ENCODE assay signal across 8 cellular contexts in genomic region chr19:40523322-40524047, GRCh38. TPM values are rescaled to one million over a fixed set of nuclear protein-coding genes. Genes with fewer than 3 reads are reported as not detected.
DNase-seq lines count a peak whose midpoint lies in the region; ATAC-seq and TF ChIP-seq lines count a peak whose summit lies in the region.

No MANE protein-coding gene starts in this region.

- H3K4me3 ChIP-seq in Panc1 (ENCODE audit: low read depth in 2 of 2, low read length in 2 of 2) (no peak overlapping the region), gastrocnemius medialis (no peak overlapping the region)

- in situ Hi-C loops in Panc1 (cut with HindIII; ENCODE audit: low pct_unique_long_range_greater_than_20kb, low sequenced_read_pairs), result no loop called here
- in situ Hi-C loops in gastrocnemius medialis (cut with MboI; ENCODE audit: low sequenced_read_pairs in 4 of 4), result no loop called here

- H3K36me3 ChIP-seq in Panc1 (ENCODE audit: control insufficient read depth, insufficient read depth, low read length), result no peaks in the 10 kb centered on the region
- no peaks in the 10 kb centered on the region for H3K36me3 ChIP-seq in gastrocnemius medialis

- BruUV-seq in Panc1 (replicated peaks; lab: Mats Ljungman, UMichigan), result no TSS peak

- POLR2A ChIA-PET in Panc1 (lab: Charles Lee), result no interaction called here

- H3K9me3 ChIP-seq in Panc1 (ENCODE audit: control insufficient read depth, insufficient read depth, low read depth, low read length) (no peaks in the 10 kb centered on the region), gastrocnemius medialis (no peaks in the 10 kb centered on the region)

- H3K27ac ChIP-seq in Panc1 (ENCODE audit: low read length) (no peak overlapping the region), gastrocnemius medialis (no peak overlapping the region)

- no peak for TF ChIP-seq POLR2A in gastrocnemius medialis (IDR thresholded peaks at IDR 0.05)

- H3K4me1 ChIP-seq in Panc1 (ENCODE audit: control insufficient read depth, insufficient read depth, low read length) (0 out of 2 replicates have a peak, but pooled peaks cover 4% of the 10 kb centered on the region), gastrocnemius medialis (no peaks in the 10 kb centered on the region)

- ATAC-seq in Panc1, result peak; percentile 86
- peak; percentile 62 for ATAC-seq in Right ventricle myocardium superior (ENCODE audit: poor library complexity)
- peak in 1 of 2 donors; percentile 41 for ATAC-seq in gastrocnemius medialis
- ATAC-seq in HG02970 (IDR thresholded peaks at IDR 0.05; ENCODE audit: low FRiP score, unreplicated experiment), result no peak

- peak; percentile 80 for TF ChIP-seq CTCF in Panc1 (IDR thresholded peaks at IDR 0.05)
- peak in 3 of 5 experiments; percentile 11 to 26 (median 16) for TF ChIP-seq CTCF in gastrocnemius medialis (IDR thresholded peaks at IDR 0.05 in 4 of 5, conservative IDR thresholded peaks at IDR 0.05 in 1 of 5)

- intact Hi-C loops in Panc1 (cut with micrococcal nuclease; ENCODE audit: unreplicated experiment) (no loop called here), Right ventricle myocardium superior (cut with DNase I) (loop anchor here (10.0 kb wide), 2 partner anchors 111 to 219 kb away; no protein-coding TSS in a partner anchor), gastrocnemius medialis (cut with DNase I; ENCODE audit: low total_unique reads) (no loop called here)

- DNase-seq in DMS79 (lab: John Stamatoyannopoulos, UW) (peak; percentile 43), Kasumi-1 (lab: John Stamatoyannopoulos, UW) (peak; percentile 71 to 77), Panc1 (ENCODE audit: low read depth, low spot score) (no peak), Right ventricle myocardium superior (peak; percentile 55), gastrocnemius medialis (peak in 1 of 2 donors; percentile 33), NCI-H187 treated with DMSO at 0.1 percent for 48 hours (lab: John Stamatoyannopoulos, UW) (no peak)
- DNase-seq in activated effector memory CD4-positive, alpha-beta T cell treated with Interleukin-2 at 50 U/mL for 16 hours, result peak; percentile 10

- CTCF ChIA-PET in Panc1 (lab: Charles Lee), result interaction anchor here (0.7 to 0.8 kb wide), 3 partner anchors 15 to 106 kb away, joined by 3 to 6 read pairs (median 3); no protein-coding TSS in a partner anchor

- H3K27me3 ChIP-seq in Panc1 (ENCODE audit: control insufficient read depth, insufficient read depth, low read length), result no peaks in the 10 kb centered on the region
- no peaks in the 10 kb centered on the region for H3K27me3 ChIP-seq in gastrocnemius medialis

RNA-seq across cellular contexts. Expression of gene SHKBP1, which starts 53.2 kb away (rescaled TPM):
- total RNA-seq in Panc1 (2021; ENCODE audit: unreplicated experiment) (55.9 TPM), Right ventricle myocardium superior (15.7 TPM), gastrocnemius medialis (10 to 100 TPM; 11.1 to 24.5 (median 23.6) TPM)
- 102 TPM for polyA plus RNA-seq in Panc1 (2012; ENCODE audit: insufficient read length)

RNA-seq across cellular contexts. Expression of gene SPTBN4, which starts 56.7 kb away (rescaled TPM):
- total RNA-seq in Panc1 (2021; ENCODE audit: unreplicated experiment), result 1.2 TPM
- 0.98 TPM for polyA plus RNA-seq in Panc1 (2012; ENCODE audit: insufficient read length)
- 4.5 TPM for total RNA-seq in Right ventricle myocardium superior
- total RNA-seq in gastrocnemius medialis, result 1 to 10 TPM in 3 of 4 donors, under 1 TPM in 1; 0.86 to 5.9 (median 2.4) TPM

RNA-seq across cellular contexts. Expression of gene BLVRB, which starts 57.9 kb away (rescaled TPM):
- 45.6 TPM for total RNA-seq in Panc1 (2021; ENCODE audit: unreplicated experiment)
- 105 TPM for polyA plus RNA-seq in Panc1 (2012; ENCODE audit: insufficient read length)
- total RNA-seq in Right ventricle myocardium superior, result 117 TPM
- total RNA-seq in gastrocnemius medialis, result 100 to 1,000 TPM; 254 to 679 (median 280) TPM

Comparison
In these comparisons a context has a peak if more than half of its experiments do, and no peak if none do; other contexts are left out.
1. DNase-seq: peak in DMS79 (single experiment), Kasumi-1 (2 of 2), activated effector memory CD4-positive, alpha-beta T cell treated with Interleukin-2 at 50 U/mL for 16 hours (single experiment) and Right ventricle myocardium superior (single experiment); none in Panc1 (single experiment) and NCI-H187 treated with DMSO at 0.1 percent for 48 hours (single experiment).